Comparison of ENCODE assay signal across 22 cellular contexts in genomic region chr9:88775966-88776365, GRCh38.
DNase-seq lines count a peak whose midpoint lies in the region; ATAC-seq and TF ChIP-seq lines count a peak whose summit lies in the region.
"Had no signal": no experiment of that assay in that cellular context is flagged by ENCODE, and none has a peak within 500 bp of the region (broad histone marks: within the 10 kb centered on the region; RNA-seq: fewer than 3 reads in every experiment).

No MANE protein-coding gene starts in this region.

- H3K9me3 ChIP-seq in GM23248 (ENCODE audit: low read depth) = no peaks in the 10 kb centered on the region
- peaks cover 0 to 6% (median 0%) of the 10 kb centered on the region in 3 donors for H3K9me3 ChIP-seq in adrenal gland (replicated peaks in 1 of 3)
- no peaks in the 10 kb centered on the region for H3K9me3 ChIP-seq in lower lobe of right lung
- no peaks in the 10 kb centered on the region for H3K9me3 ChIP-seq in thoracic aorta
- H3K9me3 ChIP-seq: colonic mucosa, right lobe of liver, vagina had no signal

- no peak for DNase-seq in GM23248
- no peak for DNase-seq in adrenal gland
- DNase-seq in lower lobe of right lung = no peak
- no peak for DNase-seq in thoracic aorta (ENCODE audit: low spot score)
- no peak for DNase-seq in GF-D8 (lab: John Stamatoyannopoulos, UW)
- no peak for DNase-seq in natural killer cell
- no peak for DNase-seq in SKM-1 (lab: John Stamatoyannopoulos, UW; ENCODE audit: unreplicated experiment)
- DNase-seq: activated B cell treated with CpG ODN at 0.5 μM for 24 hours; activated CD4-positive, alpha-beta memory T cell treated with anti-CD3 and anti-CD28 coated beads for 36 hours; activated effector memory CD4-positive, alpha-beta T cell treated with Interleukin-2 at 50 U/mL for 16 hours; colonic mucosa; DMS79 treated with DMSO at 0.1 percent for 48 hours; naive thymus-derived CD8-positive, alpha-beta T cell; NCI-H1105 treated with DMSO at 0.1 percent for 48 hours; NCI-H2081 treated with DMSO at 0.1 percent for 48 hours; NCI-H510A; right lobe of liver; substantia nigra; T-helper 9 cell had no signal

- ATAC-seq in lower lobe of right lung = peak; percentile 10 to 14
- ATAC-seq in thoracic aorta (ENCODE audit: insufficient number of reproducible peaks, low FRiP score, low read depth) = no peak
- ATAC-seq in natural killer cell = no peak
- ATAC-seq: naive thymus-derived CD8-positive, alpha-beta T cell; right lobe of liver had no signal

- peaks cover 9 to 18% of the 10 kb centered on the region in 2 donors for H3K27me3 Mint-ChIP-seq in natural killer cell (ENCODE audit: low read depth in 2 of 2)
- H3K27me3 Mint-ChIP-seq: activated B cell treated with CpG ODN at 0.5 μM for 24 hours, brain had no signal

- intact Hi-C loops in adrenal gland (cut with DNase I) = no loop called here
- intact Hi-C loops in lower lobe of right lung (cut with DNase I) = no loop called here
- intact Hi-C loops in natural killer cell (cut with micrococcal nuclease) = no loop called here

- H3K27me3 ChIP-seq in GM23248 (replicated peaks; ENCODE audit: insufficient read depth) = no peaks in the 10 kb centered on the region
- H3K27me3 ChIP-seq in adrenal gland = no peaks in the 10 kb centered on the region
- H3K27me3 ChIP-seq in lower lobe of right lung (ENCODE audit: low read depth) = no peaks in the 10 kb centered on the region
- H3K27me3 ChIP-seq in thoracic aorta (replicated peaks; ENCODE audit: insufficient read depth) = no peaks in the 10 kb centered on the region
- H3K27me3 ChIP-seq: colonic mucosa, right lobe of liver, vagina had no signal

- no peak overlapping the region for H2AFZ ChIP-seq in GM23248

- no peaks in the 10 kb centered on the region for H3K9me2 ChIP-seq in GM23248 (ENCODE audit: insufficient read depth)

- H3K9ac ChIP-seq in GM23248 = 0 out of 2 replicates have a peak overlapping the region, but pooled peaks have one; percentile 19

- H3F3A ChIP-seq in GM23248 (ENCODE audit: insufficient read depth) = peaks cover 33% of the 10 kb centered on the region

- H3K27ac ChIP-seq in GM23248 (peak overlapping the region; percentile 79), adrenal gland (peak overlapping the region in 3 of 5 donors; percentile 18 to 92 (median 41)), lower lobe of right lung (no peak overlapping the region), thoracic aorta (peak overlapping the region; percentile 37 to 60)
- H3K27ac ChIP-seq: colonic mucosa, right lobe of liver, vagina had no signal

- no peaks in the 10 kb centered on the region for H3K9me3 Mint-ChIP-seq in natural killer cell
- H3K9me3 Mint-ChIP-seq: activated B cell treated with CpG ODN at 0.5 μM for 24 hours; activated CD4-positive, alpha-beta memory T cell treated with anti-CD3 and anti-CD28 coated beads for 36 hours; brain; memory B cell; naive thymus-derived CD8-positive, alpha-beta T cell had no signal

- TF ChIP-seq CTCF in adrenal gland (IDR thresholded peaks at IDR 0.05) (no peak), lower lobe of right lung (IDR thresholded peaks at IDR 0.05) (no peak), thoracic aorta (IDR thresholded peaks at IDR 0.05) (no peak), natural killer cell (IDR thresholded peaks at IDR 0.05) (no peak)

- TF ChIP-seq POLR2A in adrenal gland (IDR thresholded peaks at IDR 0.05) = no peak

- peaks cover 58% of the 10 kb centered on the region for H3K4me1 ChIP-seq in GM23248 (ENCODE audit: insufficient read depth)
- H3K4me1 ChIP-seq in adrenal gland (replicated peaks in 1 of 2) = peaks cover 0 to 22% of the 10 kb centered on the region in 2 donors
- H3K4me1 ChIP-seq in lower lobe of right lung = peaks cover 25% of the 10 kb centered on the region
- peaks cover 31 to 55% of the 10 kb centered on the region in 2 donors for H3K4me1 ChIP-seq in thoracic aorta (ENCODE audit: control insufficient read depth in 1 of 2, low read depth in 2 of 2)
- H3K4me1 ChIP-seq: colonic mucosa, right lobe of liver had no signal

- in situ Hi-C loops in GM23248 (cut with MboI) = no loop called here

- H3K4me3 ChIP-seq in GM23248 (no peak overlapping the region), adrenal gland (no peak overlapping the region), lower lobe of right lung (no peak overlapping the region), thoracic aorta (no peak overlapping the region)
- H3K4me3 ChIP-seq: colonic mucosa, right lobe of liver, vagina had no signal

- H3K36me3 ChIP-seq in GM23248 (ENCODE audit: low read depth) = no peaks in the 10 kb centered on the region
- no peaks in the 10 kb centered on the region for H3K36me3 ChIP-seq in adrenal gland (replicated peaks in 1 of 2)
- no peaks in the 10 kb centered on the region for H3K36me3 ChIP-seq in lower lobe of right lung
- no peaks in the 10 kb centered on the region for H3K36me3 ChIP-seq in thoracic aorta
- H3K36me3 ChIP-seq: colonic mucosa, right lobe of liver, vagina had no signal

- H3K36me3 Mint-ChIP-seq in natural killer cell = no peaks in the 10 kb centered on the region
- H3K36me3 Mint-ChIP-seq: activated CD4-positive, alpha-beta memory T cell treated with anti-CD3 and anti-CD28 coated beads for 36 hours; brain; memory B cell; naive thymus-derived CD8-positive, alpha-beta T cell had no signal

- peak overlapping the region; percentile 60 for H3K4me2 ChIP-seq in GM23248 (ENCODE audit: unreplicated experiment)

- H4K20me1 ChIP-seq in GM23248 (ENCODE audit: insufficient read depth) = no peaks in the 10 kb centered on the region

- H3K4me3 Mint-ChIP-seq in natural killer cell = no peak overlapping the region
- H3K4me3 Mint-ChIP-seq: activated B cell treated with CpG ODN at 0.5 μM for 24 hours; activated CD4-positive, alpha-beta memory T cell treated with anti-CD3 and anti-CD28 coated beads for 36 hours; memory B cell; naive thymus-derived CD8-positive, alpha-beta T cell had no signal

- peaks cover 5 to 18% of the 10 kb centered on the region in 2 donors for H3K4me1 Mint-ChIP-seq in natural killer cell
- H3K4me1 Mint-ChIP-seq: memory B cell had no signal

- H3K27ac Mint-ChIP-seq in natural killer cell = no peak overlapping the region
- H3K27ac Mint-ChIP-seq: activated B cell treated with CpG ODN at 0.5 μM for 24 hours; activated CD4-positive, alpha-beta memory T cell treated with anti-CD3 and anti-CD28 coated beads for 36 hours; memory B cell had no signal

- WGBS in GM23248 (ENCODE audit: low coverage in 1 of 2, low lambda C conversion rate in 2 of 2, missing lambda C conversion rate in 2 of 2), 2 experiments = 91 to 98% methylated on average over 3 of the region's 3 CpGs
- WGBS in adrenal gland, 4 donors = 86 to 98% (median 94%) methylated on average over 3 of the region's 3 CpGs

- H3K79me2 ChIP-seq in GM23248 (ENCODE audit: insufficient read depth) = no peaks in the 10 kb centered on the region

Comparison
In these comparisons a context has a peak if more than half of its experiments do, and no peak if none do; other contexts are left out.
1. ATAC-seq: peak in lower lobe of right lung (2 of 2); none in thoracic aorta (single experiment) and natural killer cell (0 of 3).